In the genomic region with DNA sequence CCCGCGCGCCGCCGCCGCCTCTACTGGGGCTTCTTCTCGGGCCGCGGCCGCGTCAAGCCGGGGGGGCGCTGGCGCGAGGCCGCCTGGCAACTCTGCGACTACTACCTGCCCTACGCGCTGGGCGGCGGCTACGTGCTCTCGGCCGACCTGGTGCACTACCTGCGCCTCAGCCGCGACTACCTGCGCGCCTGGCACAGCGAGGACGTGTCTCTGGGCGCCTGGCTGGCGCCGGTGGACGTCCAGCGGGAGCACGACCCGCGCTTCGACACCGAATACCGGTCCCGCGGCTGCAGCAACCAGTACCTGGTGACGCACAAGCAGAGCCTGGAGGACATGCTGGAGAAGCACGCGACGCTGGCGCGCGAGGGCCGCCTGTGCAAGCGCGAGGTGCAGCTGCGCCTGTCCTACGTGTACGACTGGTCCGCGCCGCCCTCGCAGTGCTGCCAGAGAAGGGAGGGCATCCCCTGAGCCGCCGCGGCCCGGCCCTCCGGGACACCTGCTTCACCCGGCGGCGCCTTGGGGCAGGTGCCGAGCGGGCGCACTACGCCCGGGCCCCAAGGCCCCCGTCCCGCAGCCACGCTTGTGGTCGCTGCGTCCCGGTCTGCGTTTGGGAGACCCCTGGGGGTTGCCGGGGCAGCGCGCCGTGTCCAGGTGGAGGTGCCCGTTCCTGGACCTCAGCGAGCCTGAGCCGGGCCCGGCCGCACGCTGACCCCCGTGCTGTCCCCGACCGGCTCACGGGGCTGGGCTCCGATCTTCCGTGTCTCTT, we compare ENCODE assay signal across 1 cellular context.
TF ChIP-seq lines count a peak whose summit lies in the region.

No MANE protein-coding gene starts in this region.

TF ChIP-seq in GM23338, 12 proteins besides CTCF, POLR2A, EP300 and RAD21 (continued from another document):
- TF ChIP-seq ZNF462 (CRISPR knock-in tag; IDR thresholded peaks at IDR 0.05), result no peak
- no peak for TF ChIP-seq ETS1 (IDR thresholded peaks at IDR 0.05)
- TF ChIP-seq NANOG (IDR thresholded peaks at IDR 0.05; ENCODE audit: borderline replicate concordance), result no peak
- no peak for TF ChIP-seq STAT1 (IDR thresholded peaks at IDR 0.05; ENCODE audit: unreplicated experiment)
- TF ChIP-seq CREB1 (CRISPR knock-in tag; IDR thresholded peaks at IDR 0.05; ENCODE audit: low read depth), result no peak
- TF ChIP-seq, protein P1, sequence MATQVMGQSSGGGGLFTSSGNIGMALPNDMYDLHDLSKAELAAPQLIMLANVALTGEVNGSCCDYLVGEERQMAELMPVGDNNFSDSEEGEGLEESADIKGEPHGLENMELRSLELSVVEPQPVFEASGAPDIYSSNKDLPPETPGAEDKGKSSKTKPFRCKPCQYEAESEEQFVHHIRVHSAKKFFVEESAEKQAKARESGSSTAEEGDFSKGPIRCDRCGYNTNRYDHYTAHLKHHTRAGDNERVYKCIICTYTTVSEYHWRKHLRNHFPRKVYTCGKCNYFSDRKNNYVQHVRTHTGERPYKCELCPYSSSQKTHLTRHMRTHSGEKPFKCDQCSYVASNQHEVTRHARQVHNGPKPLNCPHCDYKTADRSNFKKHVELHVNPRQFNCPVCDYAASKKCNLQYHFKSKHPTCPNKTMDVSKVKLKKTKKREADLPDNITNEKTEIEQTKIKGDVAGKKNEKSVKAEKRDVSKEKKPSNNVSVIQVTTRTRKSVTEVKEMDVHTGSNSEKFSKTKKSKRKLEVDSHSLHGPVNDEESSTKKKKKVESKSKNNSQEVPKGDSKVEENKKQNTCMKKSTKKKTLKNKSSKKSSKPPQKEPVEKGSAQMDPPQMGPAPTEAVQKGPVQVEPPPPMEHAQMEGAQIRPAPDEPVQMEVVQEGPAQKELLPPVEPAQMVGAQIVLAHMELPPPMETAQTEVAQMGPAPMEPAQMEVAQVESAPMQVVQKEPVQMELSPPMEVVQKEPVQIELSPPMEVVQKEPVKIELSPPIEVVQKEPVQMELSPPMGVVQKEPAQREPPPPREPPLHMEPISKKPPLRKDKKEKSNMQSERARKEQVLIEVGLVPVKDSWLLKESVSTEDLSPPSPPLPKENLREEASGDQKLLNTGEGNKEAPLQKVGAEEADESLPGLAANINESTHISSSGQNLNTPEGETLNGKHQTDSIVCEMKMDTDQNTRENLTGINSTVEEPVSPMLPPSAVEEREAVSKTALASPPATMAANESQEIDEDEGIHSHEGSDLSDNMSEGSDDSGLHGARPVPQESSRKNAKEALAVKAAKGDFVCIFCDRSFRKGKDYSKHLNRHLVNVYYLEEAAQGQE (IDR thresholded peaks at IDR 0.05; ENCODE audit: unreplicated experiment), result no peak
- no peak for TF ChIP-seq ZNF331 (CRISPR knock-in tag; IDR thresholded peaks at IDR 0.05; ENCODE audit: low read depth)
- no peak for TF ChIP-seq EZH2phosphoT487 (IDR thresholded peaks at IDR 0.05; ENCODE audit: unreplicated experiment)
- no peak for TF ChIP-seq ZNF114 (CRISPR knock-in tag; IDR thresholded peaks at IDR 0.05)
- no peak for TF ChIP-seq JUNB (IDR thresholded peaks at IDR 0.05; ENCODE audit: unreplicated experiment)
- TF ChIP-seq EZH2 (IDR thresholded peaks at IDR 0.05; ENCODE audit: low read depth, unreplicated experiment), result no peak
